Comparison of ENCODE assay signal across 2 cellular contexts in genomic region chr12:96132819-96133218, GRCh38.
TF ChIP-seq lines count a peak whose summit lies in the region.

No MANE protein-coding gene starts in this region.

TF ChIP-seq in GM23338, 12 proteins besides CTCF, POLR2A, EP300 and RAD21 (continued from another document):
- TF ChIP-seq, protein P1, sequence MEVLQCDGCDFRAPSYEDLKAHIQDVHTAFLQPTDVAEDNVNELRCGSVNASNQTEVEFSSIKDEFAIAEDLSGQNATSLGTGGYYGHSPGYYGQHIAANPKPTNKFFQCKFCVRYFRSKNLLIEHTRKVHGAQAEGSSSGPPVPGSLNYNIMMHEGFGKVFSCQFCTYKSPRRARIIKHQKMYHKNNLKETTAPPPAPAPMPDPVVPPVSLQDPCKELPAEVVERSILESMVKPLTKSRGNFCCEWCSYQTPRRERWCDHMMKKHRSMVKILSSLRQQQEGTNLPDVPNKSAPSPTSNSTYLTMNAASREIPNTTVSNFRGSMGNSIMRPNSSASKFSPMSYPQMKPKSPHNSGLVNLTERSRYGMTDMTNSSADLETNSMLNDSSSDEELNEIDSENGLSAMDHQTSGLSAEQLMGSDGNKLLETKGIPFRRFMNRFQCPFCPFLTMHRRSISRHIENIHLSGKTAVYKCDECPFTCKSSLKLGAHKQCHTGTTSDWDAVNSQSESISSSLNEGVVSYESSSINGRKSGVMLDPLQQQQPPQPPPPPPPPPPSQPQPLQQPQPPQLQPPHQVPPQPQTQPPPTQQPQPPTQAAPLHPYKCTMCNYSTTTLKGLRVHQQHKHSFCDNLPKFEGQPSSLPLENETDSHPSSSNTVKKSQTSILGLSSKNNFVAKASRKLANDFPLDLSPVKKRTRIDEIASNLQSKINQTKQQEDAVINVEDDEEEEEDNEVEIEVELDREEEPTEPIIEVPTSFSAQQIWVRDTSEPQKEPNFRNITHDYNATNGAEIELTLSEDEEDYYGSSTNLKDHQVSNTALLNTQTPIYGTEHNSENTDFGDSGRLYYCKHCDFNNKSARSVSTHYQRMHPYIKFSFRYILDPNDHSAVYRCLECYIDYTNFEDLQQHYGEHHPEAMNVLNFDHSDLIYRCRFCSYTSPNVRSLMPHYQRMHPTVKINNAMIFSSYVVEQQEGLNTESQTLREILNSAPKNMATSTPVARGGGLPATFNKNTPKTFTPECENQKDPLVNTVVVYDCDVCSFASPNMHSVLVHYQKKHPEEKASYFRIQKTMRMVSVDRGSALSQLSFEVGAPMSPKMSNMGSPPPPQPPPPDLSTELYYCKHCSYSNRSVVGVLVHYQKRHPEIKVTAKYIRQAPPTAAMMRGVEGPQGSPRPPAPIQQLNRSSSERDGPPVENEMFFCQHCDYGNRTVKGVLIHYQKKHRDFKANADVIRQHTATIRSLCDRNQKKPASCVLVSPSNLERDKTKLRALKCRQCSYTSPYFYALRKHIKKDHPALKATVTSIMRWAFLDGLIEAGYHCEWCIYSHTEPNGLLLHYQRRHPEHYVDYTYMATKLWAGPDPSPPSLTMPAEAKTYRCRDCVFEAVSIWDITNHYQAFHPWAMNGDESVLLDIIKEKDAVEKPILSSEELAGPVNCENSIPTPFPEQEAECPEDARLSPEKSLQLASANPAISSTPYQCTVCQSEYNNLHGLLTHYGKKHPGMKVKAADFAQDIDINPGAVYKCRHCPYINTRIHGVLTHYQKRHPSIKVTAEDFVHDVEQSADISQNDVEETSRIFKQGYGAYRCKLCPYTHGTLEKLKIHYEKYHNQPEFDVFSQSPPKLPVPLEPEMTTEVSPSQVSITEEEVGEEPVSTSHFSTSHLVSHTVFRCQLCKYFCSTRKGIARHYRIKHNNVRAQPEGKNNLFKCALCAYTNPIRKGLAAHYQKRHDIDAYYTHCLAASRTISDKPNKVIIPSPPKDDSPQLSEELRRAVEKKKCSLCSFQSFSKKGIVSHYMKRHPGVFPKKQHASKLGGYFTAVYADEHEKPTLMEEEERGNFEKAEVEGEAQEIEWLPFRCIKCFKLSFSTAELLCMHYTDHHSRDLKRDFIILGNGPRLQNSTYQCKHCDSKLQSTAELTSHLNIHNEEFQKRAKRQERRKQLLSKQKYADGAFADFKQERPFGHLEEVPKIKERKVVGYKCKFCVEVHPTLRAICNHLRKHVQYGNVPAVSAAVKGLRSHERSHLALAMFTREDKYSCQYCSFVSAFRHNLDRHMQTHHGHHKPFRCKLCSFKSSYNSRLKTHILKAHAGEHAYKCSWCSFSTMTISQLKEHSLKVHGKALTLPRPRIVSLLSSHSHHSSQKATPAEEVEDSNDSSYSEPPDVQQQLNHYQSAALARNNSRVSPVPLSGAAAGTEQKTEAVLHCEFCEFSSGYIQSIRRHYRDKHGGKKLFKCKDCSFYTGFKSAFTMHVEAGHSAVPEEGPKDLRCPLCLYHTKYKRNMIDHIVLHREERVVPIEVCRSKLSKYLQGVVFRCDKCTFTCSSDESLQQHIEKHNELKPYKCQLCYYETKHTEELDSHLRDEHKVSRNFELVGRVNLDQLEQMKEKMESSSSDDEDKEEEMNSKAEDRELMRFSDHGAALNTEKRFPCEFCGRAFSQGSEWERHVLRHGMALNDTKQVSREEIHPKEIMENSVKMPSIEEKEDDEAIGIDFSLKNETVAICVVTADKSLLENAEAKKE (CRISPR knock-in tag; IDR thresholded peaks at IDR 0.05): no peak
- TF ChIP-seq ZNF331 (CRISPR knock-in tag; IDR thresholded peaks at IDR 0.05; ENCODE audit: low read depth) (no peak), JUNB (IDR thresholded peaks at IDR 0.05; ENCODE audit: unreplicated experiment) (no peak), ZNF114 (CRISPR knock-in tag; IDR thresholded peaks at IDR 0.05) (no peak), NANOG (IDR thresholded peaks at IDR 0.05; ENCODE audit: borderline replicate concordance) (no peak)
- TF ChIP-seq, protein P2, sequence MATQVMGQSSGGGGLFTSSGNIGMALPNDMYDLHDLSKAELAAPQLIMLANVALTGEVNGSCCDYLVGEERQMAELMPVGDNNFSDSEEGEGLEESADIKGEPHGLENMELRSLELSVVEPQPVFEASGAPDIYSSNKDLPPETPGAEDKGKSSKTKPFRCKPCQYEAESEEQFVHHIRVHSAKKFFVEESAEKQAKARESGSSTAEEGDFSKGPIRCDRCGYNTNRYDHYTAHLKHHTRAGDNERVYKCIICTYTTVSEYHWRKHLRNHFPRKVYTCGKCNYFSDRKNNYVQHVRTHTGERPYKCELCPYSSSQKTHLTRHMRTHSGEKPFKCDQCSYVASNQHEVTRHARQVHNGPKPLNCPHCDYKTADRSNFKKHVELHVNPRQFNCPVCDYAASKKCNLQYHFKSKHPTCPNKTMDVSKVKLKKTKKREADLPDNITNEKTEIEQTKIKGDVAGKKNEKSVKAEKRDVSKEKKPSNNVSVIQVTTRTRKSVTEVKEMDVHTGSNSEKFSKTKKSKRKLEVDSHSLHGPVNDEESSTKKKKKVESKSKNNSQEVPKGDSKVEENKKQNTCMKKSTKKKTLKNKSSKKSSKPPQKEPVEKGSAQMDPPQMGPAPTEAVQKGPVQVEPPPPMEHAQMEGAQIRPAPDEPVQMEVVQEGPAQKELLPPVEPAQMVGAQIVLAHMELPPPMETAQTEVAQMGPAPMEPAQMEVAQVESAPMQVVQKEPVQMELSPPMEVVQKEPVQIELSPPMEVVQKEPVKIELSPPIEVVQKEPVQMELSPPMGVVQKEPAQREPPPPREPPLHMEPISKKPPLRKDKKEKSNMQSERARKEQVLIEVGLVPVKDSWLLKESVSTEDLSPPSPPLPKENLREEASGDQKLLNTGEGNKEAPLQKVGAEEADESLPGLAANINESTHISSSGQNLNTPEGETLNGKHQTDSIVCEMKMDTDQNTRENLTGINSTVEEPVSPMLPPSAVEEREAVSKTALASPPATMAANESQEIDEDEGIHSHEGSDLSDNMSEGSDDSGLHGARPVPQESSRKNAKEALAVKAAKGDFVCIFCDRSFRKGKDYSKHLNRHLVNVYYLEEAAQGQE (IDR thresholded peaks at IDR 0.05; ENCODE audit: unreplicated experiment): no peak

TF ChIP-seq in SK-N-SH, 30 proteins besides CTCF, POLR2A, EP300 and RAD21 (continued from another document):
- TF ChIP-seq, protein P2 (IDR thresholded peaks at IDR 0.05; ENCODE audit: low read depth, low read length): no peak
- TF ChIP-seq MXI1 (IDR thresholded peaks at IDR 0.05; ENCODE audit: low read depth, low read length) (no peak), CHD2 (IDR thresholded peaks at IDR 0.05; ENCODE audit: low read length, partially characterized antibody) (no peak), USF1 (IDR thresholded peaks at IDR 0.05; ENCODE audit: borderline replicate concordance, low read depth) (no peak), IRF3 (IDR thresholded peaks at IDR 0.05; ENCODE audit: low read depth, low read length) (no peak), SIN3A (IDR thresholded peaks at IDR 0.05; ENCODE audit: borderline replicate concordance, low read depth, low read length) (no peak), TAF1 (IDR thresholded peaks at IDR 0.05; ENCODE audit: borderline replicate concordance, low read depth, low read length) (no peak), TCF12 (IDR thresholded peaks at IDR 0.05) (no peak), FOSL2 (IDR thresholded peaks at IDR 0.05; ENCODE audit: borderline replicate concordance, low read depth) (no peak), NRF1 (IDR thresholded peaks at IDR 0.05; ENCODE audit: low read depth, low read length) (no peak)
- TF ChIP-seq, protein P3, sequence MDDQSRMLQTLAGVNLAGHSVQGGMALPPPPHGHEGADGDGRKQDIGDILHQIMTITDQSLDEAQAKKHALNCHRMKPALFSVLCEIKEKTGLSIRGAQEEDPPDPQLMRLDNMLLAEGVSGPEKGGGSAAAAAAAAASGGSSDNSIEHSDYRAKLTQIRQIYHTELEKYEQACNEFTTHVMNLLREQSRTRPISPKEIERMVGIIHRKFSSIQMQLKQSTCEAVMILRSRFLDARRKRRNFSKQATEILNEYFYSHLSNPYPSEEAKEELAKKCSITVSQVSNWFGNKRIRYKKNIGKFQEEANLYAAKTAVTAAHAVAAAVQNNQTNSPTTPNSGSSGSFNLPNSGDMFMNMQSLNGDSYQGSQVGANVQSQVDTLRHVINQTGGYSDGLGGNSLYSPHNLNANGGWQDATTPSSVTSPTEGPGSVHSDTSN (IDR thresholded peaks at IDR 0.05): no peak
